In the genomic region with DNA sequence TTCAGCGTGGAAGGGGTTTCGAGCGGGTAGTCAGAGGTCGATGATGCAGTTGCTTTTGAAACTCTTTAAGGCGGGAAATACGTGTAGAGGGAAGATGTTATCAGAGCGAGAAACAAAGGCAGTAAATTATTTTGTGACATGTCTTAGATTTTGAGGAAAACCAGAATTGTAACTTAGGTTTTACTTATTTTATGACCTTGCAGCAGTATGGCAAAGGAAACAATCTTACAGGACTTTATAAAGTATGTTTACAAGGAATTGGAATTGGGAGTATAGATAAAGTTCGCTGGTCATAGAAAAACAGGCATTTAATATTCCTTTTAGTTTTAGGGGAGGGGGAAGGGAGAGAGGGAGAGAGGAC, we compare ENCODE assay signal across 7 cellular contexts.
DNase-seq lines count a peak whose midpoint lies in the region; ATAC-seq and TF ChIP-seq lines count a peak whose summit lies in the region.
"Not testable (repeated sequence)": the region's sequence is repeated elsewhere in the genome, so short reads cannot be mapped to it uniquely, and the experiment has no call there.

No MANE protein-coding gene starts in this region.

- ATAC-seq in naive thymus-derived CD8-positive, alpha-beta T cell, result peak in 1 of 2 donors; percentile 38
- ATAC-seq in stimulated activated naive CD8-positive, alpha-beta T cell treated with anti-CD3 and anti-CD28 coated beads, Interleukin-15, amount 100 ng/mL, for 72 hours, result not testable (repeated sequence)

- peak overlapping the region; percentile 85 for H3K27ac ChIP-seq in HUES48 (ENCODE audit: low read depth, low read length)
- H3K27ac ChIP-seq in OCI-LY3 (ENCODE audit: low read length); hepatocyte: not testable (repeated sequence)

- H3K9me2 ChIP-seq in hepatocyte (replicated peaks; ENCODE audit: insufficient read depth), result not testable (repeated sequence)

- H3K36me3 Mint-ChIP-seq in activated CD4-positive, alpha-beta T cell treated with anti-CD3 and anti-CD28 coated beads, Interleukin-2, amount 10 ng/mL, durations not matched to agents 24 days and 14 days (ENCODE audit: low read depth); activated naive CD8-positive, alpha-beta T cell; naive thymus-derived CD8-positive, alpha-beta T cell: not testable (repeated sequence)

- not testable (repeated sequence) for DNase-seq in activated CD4-positive, alpha-beta T cell treated with anti-CD3 and anti-CD28 coated beads, Interleukin-2, amount 10 ng/mL, durations not matched to agents 24 days and 14 days; hepatocyte (ENCODE audit: low spot score); naive thymus-derived CD8-positive, alpha-beta T cell; stimulated activated naive CD8-positive, alpha-beta T cell treated with anti-CD3 and anti-CD28 coated beads, Interleukin-15, amount 100 ng/mL, for 72 hours

- POLR2A ChIA-PET in naive thymus-derived CD8-positive, alpha-beta T cell (lab: Charles Lee), result not testable (repeated sequence)

- peak overlapping the region; percentile 14; the same call in 1 of the 2 replicates for H3K4me2 ChIP-seq in OCI-LY3 (ENCODE audit: low read length)
- peak overlapping the region; percentile 17 for H3K4me2 ChIP-seq in hepatocyte

- H3K27ac Mint-ChIP-seq in activated CD4-positive, alpha-beta T cell treated with anti-CD3 and anti-CD28 coated beads, Interleukin-2, amount 10 ng/mL, durations not matched to agents 24 days and 14 days; activated naive CD8-positive, alpha-beta T cell; naive thymus-derived CD8-positive, alpha-beta T cell; stimulated activated naive CD8-positive, alpha-beta T cell treated with anti-CD3 and anti-CD28 coated beads, Interleukin-15, amount 100 ng/mL, for 72 hours: not testable (repeated sequence)

- not testable (repeated sequence) for H4K20me1 ChIP-seq in OCI-LY3 (ENCODE audit: insufficient read depth, low read length); hepatocyte (ENCODE audit: insufficient read depth, poor library complexity, severe bottlenecking)

- not testable (repeated sequence) for H3K4me3 ChIP-seq in HUES48 (ENCODE audit: low read depth, low read length); OCI-LY3 (ENCODE audit: low read length); hepatocyte

- not testable (repeated sequence) for H3K4me1 ChIP-seq in HUES48 (ENCODE audit: control insufficient read depth, insufficient read depth, low read length); OCI-LY3 (ENCODE audit: low read length); hepatocyte (ENCODE audit: insufficient read depth)

- intact Hi-C loops in activated CD4-positive, alpha-beta T cell treated with anti-CD3 and anti-CD28 coated beads, Interleukin-2, amount 10 ng/mL, durations not matched to agents 24 days and 14 days (cut with micrococcal nuclease), result not testable (repeated sequence)

- not testable (repeated sequence) for H3K27me3 Mint-ChIP-seq in activated CD4-positive, alpha-beta T cell treated with anti-CD3 and anti-CD28 coated beads, Interleukin-2, amount 10 ng/mL, durations not matched to agents 24 days and 14 days; activated naive CD8-positive, alpha-beta T cell
- peaks cover 3 to 33% (median 9%) of the 10 kb centered on the region in 5 donors for H3K27me3 Mint-ChIP-seq in naive thymus-derived CD8-positive, alpha-beta T cell
- H3K27me3 Mint-ChIP-seq in stimulated activated naive CD8-positive, alpha-beta T cell treated with anti-CD3 and anti-CD28 coated beads, Interleukin-15, amount 100 ng/mL, for 72 hours, result peaks cover 23% of the 10 kb centered on the region

- H3K4me3 Mint-ChIP-seq in activated CD4-positive, alpha-beta T cell treated with anti-CD3 and anti-CD28 coated beads, Interleukin-2, amount 10 ng/mL, durations not matched to agents 24 days and 14 days, result peak overlapping the region; percentile 41
- H3K4me3 Mint-ChIP-seq in activated naive CD8-positive, alpha-beta T cell, result peak overlapping the region; percentile 38
- H3K4me3 Mint-ChIP-seq in naive thymus-derived CD8-positive, alpha-beta T cell, result peak overlapping the region; percentile 20 to 56 (median 34)
- peak overlapping the region; percentile 37 to 56 for H3K4me3 Mint-ChIP-seq in stimulated activated naive CD8-positive, alpha-beta T cell treated with anti-CD3 and anti-CD28 coated beads, Interleukin-15, amount 100 ng/mL, for 72 hours

- H2AFZ ChIP-seq in OCI-LY3 (ENCODE audit: low read depth, low read length); hepatocyte: not testable (repeated sequence)

- peaks cover 18% of the 10 kb centered on the region for H3K4me1 Mint-ChIP-seq in activated CD4-positive, alpha-beta T cell treated with anti-CD3 and anti-CD28 coated beads, Interleukin-2, amount 10 ng/mL, durations not matched to agents 24 days and 14 days
- H3K4me1 Mint-ChIP-seq in activated naive CD8-positive, alpha-beta T cell (ENCODE audit: low read depth), result peaks cover 15% of the 10 kb centered on the region
- peaks cover 2 to 14% (median 11%) of the 10 kb centered on the region in 4 donors for H3K4me1 Mint-ChIP-seq in naive thymus-derived CD8-positive, alpha-beta T cell
- H3K4me1 Mint-ChIP-seq in stimulated activated naive CD8-positive, alpha-beta T cell treated with anti-CD3 and anti-CD28 coated beads, Interleukin-15, amount 100 ng/mL, for 72 hours, result peaks cover 26% of the 10 kb centered on the region

- H3K9ac ChIP-seq in HUES48 (ENCODE audit: low read depth, low read length); OCI-LY3 (ENCODE audit: low read length): not testable (repeated sequence)

- WGBS in hepatocyte (ENCODE audit: low lambda C conversion rate, missing lambda C conversion rate), result 23% methylated on average over 8 of the region's 8 CpGs

- not testable (repeated sequence) for H3K36me3 ChIP-seq in HUES48 (ENCODE audit: control insufficient read depth, insufficient read depth, low read length); OCI-LY3 (replicated peaks; ENCODE audit: low read depth, low read length); hepatocyte (replicated peaks; ENCODE audit: insufficient read depth, low read depth)

- H3K9me3 Mint-ChIP-seq in activated CD4-positive, alpha-beta T cell treated with anti-CD3 and anti-CD28 coated beads, Interleukin-2, amount 10 ng/mL, durations not matched to agents 24 days and 14 days; activated naive CD8-positive, alpha-beta T cell (ENCODE audit: low read depth); naive thymus-derived CD8-positive, alpha-beta T cell; stimulated activated naive CD8-positive, alpha-beta T cell treated with anti-CD3 and anti-CD28 coated beads, Interleukin-15, amount 100 ng/mL, for 72 hours: not testable (repeated sequence)

- H3K27me3 ChIP-seq in HUES48 (ENCODE audit: control insufficient read depth, insufficient read depth, low read length); OCI-LY3 (ENCODE audit: low read depth, low read length); hepatocyte: not testable (repeated sequence)

- not testable (repeated sequence) for H3K79me2 ChIP-seq in OCI-LY3 (ENCODE audit: low read length); hepatocyte

- H3K9me3 ChIP-seq in HUES48 (ENCODE audit: control insufficient read depth, insufficient read depth, low read length); OCI-LY3 (ENCODE audit: insufficient read depth, low read length); hepatocyte (ENCODE audit: low read depth): not testable (repeated sequence)

- not testable (repeated sequence) for TF ChIP-seq CTCF in OCI-LY3 (IDR thresholded peaks at IDR 0.05; ENCODE audit: low read depth, low read length); hepatocyte (IDR thresholded peaks at IDR 0.05; ENCODE audit: poor library complexity)
